In genomic region chr2:144513388-144514100, GRCh38 we compare ENCODE assay signal across 11 cellular contexts. TPM values are rescaled to one million over a fixed set of nuclear protein-coding genes. Genes with fewer than 3 reads are reported as not detected.
A peak's percentile ranks its signal among the peaks of the same experiment; 100 is the strongest.
DNase-seq lines count a peak whose midpoint lies in the region; ATAC-seq, FAIRE-seq and TF ChIP-seq lines count a peak whose summit lies in the region.
"Had no signal": no experiment of that assay in that cellular context is flagged by ENCODE, and none has a peak within 500 bp of the region (broad histone marks: within the 10 kb centered on the region; RNA-seq: fewer than 3 reads in every experiment).

No MANE protein-coding gene starts in this region.

- H3K14ac ChIP-seq in H1 (ENCODE audit: insufficient read length), result no peak overlapping the region

- H2AK5ac ChIP-seq in H1 (ENCODE audit: low read depth, low read length), result no peak overlapping the region

- TF ChIP-seq CTCF in SK-N-SH (IDR thresholded peaks at IDR 0.05) (no peak), H1 (IDR thresholded peaks at IDR 0.05; ENCODE audit: control extremely low read depth in 1 of 3, insufficient read depth in 1 of 3, low read depth in 1 of 3, low read length in 3 of 3) (no peak), mesothelial cell of epicardium (IDR thresholded peaks at IDR 0.05; ENCODE audit: unreplicated experiment) (no peak), tibial nerve (IDR thresholded peaks at IDR 0.05) (no peak)

- POLR2A ChIA-PET in SK-N-SH (lab: Yijun Ruan, JAX) (interaction anchor here (0.6 kb wide), 1 partner anchor 33 kb away, joined by 3 read pairs; no protein-coding TSS in a partner anchor), H1 (lab: Charles Lee; ENCODE audit: partially characterized antibody) (no interaction called here)

- H3K4me3 Mint-ChIP-seq in mesothelial cell of epicardium, result peak overlapping the region; percentile 73

- H3K4me1 ChIP-seq in SK-N-SH (ENCODE audit: control insufficient read depth in 1 of 2, insufficient read depth in 2 of 2, low read depth in 1 of 2, low read length in 1 of 2) (peaks cover 32 to 39% of the 10 kb centered on the region in 2 experiments; a peak in 3 of 4 replicates), H1 (replicated peaks in 1 of 4; ENCODE audit: control insufficient read depth in 3 of 4, insufficient read depth in 4 of 4, low read length in 3 of 4) (peaks cover 13 to 44% (median 29%) of the 10 kb centered on the region in 4 experiments; a peak in 6 of 7 replicates), tibial nerve (peaks cover 0 to 46% (median 12%) of the 10 kb centered on the region in 4 donors)

- no peaks in the 10 kb centered on the region for H3K79me1 ChIP-seq in H1 (ENCODE audit: low read depth, low read length)

- H2BK5ac ChIP-seq in H1 (ENCODE audit: low read depth, low read length), result no peak overlapping the region

- H3K36me3 Mint-ChIP-seq in mesothelial cell of epicardium, result peaks cover 2% of the 10 kb centered on the region

- peaks cover 70% of the 10 kb centered on the region for H3K4me1 Mint-ChIP-seq in mesothelial cell of epicardium

- H3K23ac ChIP-seq in H1 (ENCODE audit: insufficient read length), result no peak overlapping the region

- TF ChIP-seq RAD21 in SK-N-SH (IDR thresholded peaks at IDR 0.05; ENCODE audit: low read length) (no peak), H1 (IDR thresholded peaks at IDR 0.05 in 1 of 2, conservative IDR thresholded peaks at IDR 0.05 in 1 of 2; ENCODE audit: low read depth in 2 of 2, low read length in 2 of 2) (0 out of 4 replicates have a peak, but pooled peaks have one; percentile 5 to 15)

- peak overlapping the region; percentile 33; the same call in 1 of the 2 replicates for H3K18ac ChIP-seq in H1 (ENCODE audit: extremely low read depth, low read length)

- H3K9me3 Mint-ChIP-seq in mesothelial cell of epicardium, result no peaks in the 10 kb centered on the region

- H4K5ac ChIP-seq in H1 (ENCODE audit: insufficient read length, low read depth, low read length), result no peak overlapping the region

- H2AFZ ChIP-seq in SK-N-SH (ENCODE audit: low read depth) (no peak overlapping the region), H1 (ENCODE audit: low read length) (no peak overlapping the region)

- H2BK120ac ChIP-seq in H1 (replicated peaks; ENCODE audit: low read depth, low read length), result no peak overlapping the region

- H3K9me2 ChIP-seq in SK-N-SH, result no peaks in the 10 kb centered on the region

- peak overlapping the region; percentile 94 for H3K4me2 ChIP-seq in SK-N-SH
- peak overlapping the region; percentile 67 to 77 for H3K4me2 ChIP-seq in H1 (ENCODE audit: insufficient read depth in 1 of 2, low read depth in 2 of 2, low read length in 2 of 2)

- H3K23me2 ChIP-seq in H1 (ENCODE audit: low read depth, low read length), result peaks cover 8% of the 10 kb centered on the region

- WGBS in SK-N-SH (ENCODE audit: low lambda C conversion rate), result 71% methylated on average over 18 of the region's 18 CpGs
- WGBS in H1 (ENCODE audit: extremely low coverage in 1 of 2, insufficient coverage in 1 of 2, insufficient read length in 1 of 2, insufficient replicate concordance in 2 of 2, low coverage in 1 of 2, low lambda C conversion rate in 2 of 2, missing lambda C conversion rate in 1 of 2), 2 experiments, result 2% methylated on average over 17 of the region's 18 CpGs; no CpG with 5 or more reads in 1 of the 2 experiments
- 21 to 35% methylated on average over 18 of the region's 18 CpGs for WGBS in tibial nerve, 2 donors

- no peak for DNase-seq in SK-N-SH
- DNase-seq in H1 (ENCODE audit: low read depth in 1 of 2, low spot score in 2 of 2), result no peak
- no peak for DNase-seq in mesothelial cell of epicardium (ENCODE audit: low spot score in 2 of 2, unreplicated experiment in 2 of 2)
- no peak for DNase-seq in tibial nerve (ENCODE audit: low spot score in 2 of 2)
- DNase-seq in GM19239 (ENCODE audit: insufficient read length, low spot score), result no peak
- no peak for DNase-seq in effector CD8-positive, alpha-beta T cell (lab: John Stamatoyannopoulos, UW)
- no peak for DNase-seq in GM19238 (ENCODE audit: insufficient read length, low spot score)
- DNase-seq: NCI-H82 had no signal

- H2BK12ac ChIP-seq in H1 (ENCODE audit: low read depth, low read length), result peak overlapping the region; percentile 41

- no peak overlapping the region for H2BK15ac ChIP-seq in H1 (ENCODE audit: low read length)

- peak overlapping the region; percentile 96 for H3K27ac Mint-ChIP-seq in mesothelial cell of epicardium

- H3K4me3 ChIP-seq in SK-N-SH (ENCODE audit: low read depth in 2 of 2, low read length in 1 of 2) (no peak overlapping the region), H1 (ENCODE audit: extremely low read depth in 1 of 4, insufficient read depth in 2 of 4, low read depth in 3 of 4, low read length in 4 of 4) (peak overlapping the region; percentile 17 to 51 (median 38); a peak in 6 of 8 replicates), tibial nerve (peak overlapping the region; percentile 64 to 85 (median 78))

- H3K36me3 ChIP-seq in SK-N-SH (replicated peaks in 1 of 2; ENCODE audit: control insufficient read depth in 1 of 2, insufficient read depth in 2 of 2, low read length in 1 of 2), result peaks cover 0 to 10% of the 10 kb centered on the region in 2 experiments
- H3K36me3 ChIP-seq in H1 (ENCODE audit: control insufficient read depth in 2 of 4, insufficient read depth in 4 of 4, low read length in 3 of 4), result no peaks in the 10 kb centered on the region
- H3K36me3 ChIP-seq in tibial nerve, result no peaks in the 10 kb centered on the region

- H3K27me3 ChIP-seq in SK-N-SH (ENCODE audit: insufficient read depth) (no peaks in the 10 kb centered on the region), H1 (replicated peaks in 1 of 4; ENCODE audit: control insufficient read depth in 3 of 4, extremely low read depth in 1 of 4, insufficient read depth in 3 of 4, low read length in 3 of 4) (peaks cover 39 to 83% (median 78%) of the 10 kb centered on the region in 4 experiments), tibial nerve (no peaks in the 10 kb centered on the region)

- peaks cover 42% of the 10 kb centered on the region for H4K20me1 ChIP-seq in SK-N-SH (ENCODE audit: insufficient read depth)
- peaks cover 0 to 2% of the 10 kb centered on the region in 2 experiments for H4K20me1 ChIP-seq in H1 (replicated peaks in 1 of 2; ENCODE audit: control insufficient read depth in 1 of 2, insufficient read depth in 2 of 2, low read length in 2 of 2)

- TF ChIP-seq EP300 in SK-N-SH (IDR thresholded peaks at IDR 0.05; ENCODE audit: borderline replicate concordance in 1 of 2, low read depth in 1 of 2, low read length in 1 of 2), result no peak
- no peak for TF ChIP-seq EP300 in H1 (IDR thresholded peaks at IDR 0.05; ENCODE audit: borderline replicate concordance in 1 of 2, low read depth in 2 of 2, low read length in 2 of 2)
- TF ChIP-seq EP300 in tibial nerve (IDR thresholded peaks at IDR 0.05), result peak in 1 of 2 donors; percentile 92

- TF ChIP-seq POLR2A in H1 (IDR thresholded peaks at IDR 0.05; ENCODE audit: control extremely low read depth in 1 of 2, low read depth in 2 of 2, low read length in 2 of 2) (no peak), tibial nerve (IDR thresholded peaks at IDR 0.05) (peak; percentile 37 to 66)

- H3K27me3 Mint-ChIP-seq in mesothelial cell of epicardium (ENCODE audit: low read depth), result no peaks in the 10 kb centered on the region

- H3K9ac ChIP-seq in SK-N-SH (peak overlapping the region; percentile 97; the same call in 1 of the 2 replicates), H1 (replicated peaks in 1 of 4; ENCODE audit: extremely low read depth in 1 of 4, low read depth in 3 of 4, low read length in 3 of 4) (no peak overlapping the region)

- ATAC-seq in SK-N-SH treated with all-trans-retinoic acid at 6 μM for 48 hours, result no peak

- no peak overlapping the region for H4K91ac ChIP-seq in H1 (replicated peaks; ENCODE audit: insufficient read length, low read length)

- peaks cover 96% of the 10 kb centered on the region for H3K79me2 ChIP-seq in SK-N-SH (ENCODE audit: insufficient read depth)
- no peaks in the 10 kb centered on the region for H3K79me2 ChIP-seq in H1 (ENCODE audit: control insufficient read depth in 1 of 2, insufficient read depth in 2 of 2, low read length in 2 of 2)

- H2BK20ac ChIP-seq in H1 (ENCODE audit: low read length), result no peak overlapping the region

- CTCF ChIA-PET in SK-N-SH (lab: Yijun Ruan, JAX), result no interaction called here
- CTCF ChIA-PET in H1 (lab: Charles Lee; ENCODE audit: partially characterized antibody), result interaction anchor here (0.7 to 1.0 kb wide), 4 partner anchors 9 to 64 kb away, joined by 3 to 5 read pairs (median 4); no protein-coding TSS in a partner anchor

- H3K9me3 ChIP-seq in SK-N-SH, result no peaks in the 10 kb centered on the region
- no peaks in the 10 kb centered on the region for H3K9me3 ChIP-seq in H1 (ENCODE audit: insufficient read depth in 2 of 2, low read depth in 1 of 2, low read length in 1 of 2)
- no peaks in the 10 kb centered on the region for H3K9me3 ChIP-seq in tibial nerve

- no peak for FAIRE-seq in H1 (lab: Jason Lieb, UNC)
- no peak for FAIRE-seq in GM19239 (lab: Jason Lieb, UNC)
- FAIRE-seq: A204.1, frontal cortex had no signal

- no peaks in the 10 kb centered on the region for H3F3A ChIP-seq in SK-N-SH (replicated peaks; ENCODE audit: insufficient read depth)

- no peak overlapping the region for H4K8ac ChIP-seq in H1 (ENCODE audit: extremely low read depth, insufficient read depth, low read length)

- no peak overlapping the region for H3K4ac ChIP-seq in H1 (replicated peaks; ENCODE audit: insufficient read length, low read depth, low read length)

- peak overlapping the region in 1 of 2 experiments; percentile 97; a peak in 1 of 4 replicates for H3K27ac ChIP-seq in SK-N-SH (ENCODE audit: low read depth in 2 of 2, low read length in 1 of 2)
- H3K27ac ChIP-seq in H1 (ENCODE audit: low read depth, low read length), result no peak overlapping the region
- peak overlapping the region; percentile 96 to 100 (median 98) for H3K27ac ChIP-seq in tibial nerve

- no peak overlapping the region for H3K56ac ChIP-seq in H1 (replicated peaks; ENCODE audit: insufficient read length, low read depth, low read length)

TF ChIP-seq in H1, 55 proteins besides CTCF, POLR2A, EP300 and RAD21 (continues in another document):
- TF ChIP-seq CTBP2 (IDR thresholded peaks at IDR 0.05; ENCODE audit: borderline replicate concordance, insufficient read depth, insufficient read length, low read length), result peak; percentile 61

RNA-seq across cellular contexts. Expression of gene ZEB2, which starts 6.4 kb away (rescaled TPM):
- polyA plus RNA-seq in SK-N-SH (2012; rRNA removed) (16.3 and 20.5 TPM in 2 replicates), H1 (2011; rRNA removed) (0.22 and 0.38 TPM in 2 replicates)
- 16.9 and 17.6 TPM in 2 replicates for polyA plus RNA-seq in SK-N-SH (2012; cell fraction: cytosol; rRNA removed)
- 24.6 and 25.9 TPM in 2 replicates for polyA plus RNA-seq in SK-N-SH (2012; cell fraction: nucleus; rRNA removed)
- total RNA-seq in H1 (2021; fragmentation: NEBNext Ultra II Directional; extraction: Animal tissue kit (Norgen Biotek cat#: 25700)), result 0.13 TPM in 1 of 2 replicates, not detected in the other
- polyA plus RNA-seq in H1 (2011; cell fraction: cytosol; rRNA removed), result 0.40 TPM
- polyA plus RNA-seq in H1 (2011; cell fraction: nucleus; rRNA removed), result 1.00 TPM
- 0.46 to 0.78 TPM (median 0.66 TPM) in 4 replicates for polyA plus RNA-seq in H1 (2012, experiment 1 of 2)
- polyA plus RNA-seq in H1 (2012, experiment 2 of 2), result 0.07 TPM
- 0.04 TPM for polyA plus RNA-seq in H1 (2013, experiment 1 of 2)
- 0.04 TPM for polyA plus RNA-seq in H1 (2013, experiment 2 of 2)
- polyA minus RNA-seq in H1 (2011; rRNA and poly(A)+ RNA removed), result 1.2 and 1.6 TPM in 2 replicates
- 1.8 TPM for polyA minus RNA-seq in H1 (2011; cell fraction: cytosol; rRNA and poly(A)+ RNA removed)
- polyA minus RNA-seq in H1 (2011; cell fraction: nucleus; rRNA and poly(A)+ RNA removed), result 3.4 TPM
- total RNA-seq in mesothelial cell of epicardium (105 to 111 TPM (median 110 TPM) in 3 replicates), tibial nerve (100 to 1,000 TPM; 148 to 290 (median 218) TPM)

Comparison
In these comparisons a context has a peak if more than half of its experiments do, and no peak if none do; other contexts are left out.
1. H3K4me3 ChIP-seq: peak in H1 (4 of 4) and tibial nerve (4 of 4); none in SK-N-SH (0 of 2).
2. POLR2A ChIP-seq: peak in tibial nerve (2 of 2); none in H1 (0 of 2).
3. RNA of gene ZEB2, which starts 6.4 kb away (total RNA-seq): 148 to 290 TPM in tibial nerve and 105 to 111 TPM in mesothelial cell of epicardium; 0.13 TPM in H1; every median in the first group is over 10 times any median in the second.
4. Of the 17 proteins assayed by ChIP-seq in both H1 and SK-N-SH: peak only in H1: RAD21, TCF12 and TEAD4; only in SK-N-SH: none; in both: none; in neither: 14.